ENCODE assay signal across 8 cellular contexts in genomic region chr12:107760817-107761501, GRCh38. TPM values are rescaled to one million over a fixed set of nuclear protein-coding genes. Genes with fewer than 3 reads are reported as not detected.
DNase-seq lines count a peak whose midpoint lies in the region; ATAC-seq and TF ChIP-seq lines count a peak whose summit lies in the region.

Gene PRDM4, minus strand, starts transcription at chr12:107761137. Its CDS starts 622 bp downstream, at chr12:107760515.

- H3K27me3 Mint-ChIP-seq in T-helper 17 cell = no peaks in the 10 kb centered on the region

- H3K9me3 ChIP-seq in T-helper 17 cell (ENCODE audit: control insufficient read depth, low read length, poor library complexity, severe bottlenecking) = no peaks in the 10 kb centered on the region
- no peaks in the 10 kb centered on the region for H3K9me3 ChIP-seq in right atrium auricular region
- no peaks in the 10 kb centered on the region for H3K9me3 ChIP-seq in uterus

- intact Hi-C loops in uterus (cut with DNase I; ENCODE audit: low total_unique reads) = no loop called here

- peak within 1 kb of the TSS; percentile 37 for H3K27ac ChIP-seq in angular gyrus (ENCODE audit: low read depth, low read length)
- peak within 1 kb of the TSS; percentile 59 to 75 for H3K27ac ChIP-seq in right atrium auricular region
- peak within 1 kb of the TSS; percentile 70 to 72 for H3K27ac ChIP-seq in uterus

- H3K4me3 ChIP-seq in right atrium auricular region (peak within 1 kb of the TSS; percentile 89 to 91), uterus (peak within 1 kb of the TSS; percentile 90 to 91)

- ATAC-seq in GM18498 (IDR thresholded peaks at IDR 0.05; ENCODE audit: unreplicated experiment) (peak; percentile 97), HG02938 (IDR thresholded peaks at IDR 0.05; ENCODE audit: unreplicated experiment) (peak; percentile 91), T-helper 17 cell (peak; percentile 97)

- peak; percentile 69 for DNase-seq in NCI-H1694 treated with DMSO at 0.1 percent for 48 hours (lab: John Stamatoyannopoulos, UW)
- peak; percentile 88 to 90 (median 88) for DNase-seq in T-helper 17 cell
- DNase-seq in right atrium auricular region (ENCODE audit: low spot score) = peak; percentile 93
- peak; percentile 79 for DNase-seq in pulmonary artery endothelial cell (ENCODE audit: low read depth, low spot score)
- DNase-seq in uterus = peak; percentile 91 to 93

- H3K4me1 Mint-ChIP-seq in T-helper 17 cell = peaks cover 21% of the 10 kb centered on the region

- H3K4me1 ChIP-seq in right atrium auricular region (peaks cover 3 to 24% of the 10 kb centered on the region in 2 donors), uterus (peaks cover 10 to 13% of the 10 kb centered on the region in 2 donors)

- H3K27me3 ChIP-seq in right atrium auricular region (no peaks in the 10 kb centered on the region), uterus (no peaks in the 10 kb centered on the region)

- no peaks in the 10 kb centered on the region for H3K36me3 Mint-ChIP-seq in T-helper 17 cell (ENCODE audit: low read depth)

- peak within 1 kb of the TSS; percentile 90 for H3K27ac Mint-ChIP-seq in T-helper 17 cell

- peak within 1 kb of the TSS; percentile 92 for H3K4me3 Mint-ChIP-seq in T-helper 17 cell

- H3K36me3 ChIP-seq in right atrium auricular region = peaks cover 9% of the 10 kb centered on the region
- H3K36me3 ChIP-seq in uterus = no peaks in the 10 kb centered on the region

- TF ChIP-seq CTCF in right atrium auricular region (IDR thresholded peaks at IDR 0.05) (peak in 1 of 2 donors; percentile 70), uterus (IDR thresholded peaks at IDR 0.05) (peak in 3 of 4 experiments; percentile 33 to 66 (median 64))

- peak; percentile 88 to 96 for TF ChIP-seq POLR2A in uterus (IDR thresholded peaks at IDR 0.05)

RNA-seq across cellular contexts. Expression of gene PRDM4, which starts in this region (rescaled TPM):
- total RNA-seq in T-helper 17 cell = 10 to 100 TPM; 39.7 to 42.1 TPM
- total RNA-seq in right atrium auricular region = 10 to 100 TPM; 10.2 to 21.0 TPM
- total RNA-seq in pulmonary artery endothelial cell = 22.2 and 22.5 TPM in 2 replicates
- 10 to 100 TPM in 3 of 4 donors, 1 to 10 TPM in 1; 5.6 to 31.9 (median 18.3) TPM for total RNA-seq in uterus

Comparison
In these comparisons a context has a peak if more than half of its experiments do, and no peak if none do; other contexts are left out.
1. Peak in every context shown above with its lines: DNase-seq, ATAC-seq, H3K4me3 ChIP-seq and H3K27ac ChIP-seq.